ENCODE assay signal across 11 cellular contexts in the genomic region with DNA sequence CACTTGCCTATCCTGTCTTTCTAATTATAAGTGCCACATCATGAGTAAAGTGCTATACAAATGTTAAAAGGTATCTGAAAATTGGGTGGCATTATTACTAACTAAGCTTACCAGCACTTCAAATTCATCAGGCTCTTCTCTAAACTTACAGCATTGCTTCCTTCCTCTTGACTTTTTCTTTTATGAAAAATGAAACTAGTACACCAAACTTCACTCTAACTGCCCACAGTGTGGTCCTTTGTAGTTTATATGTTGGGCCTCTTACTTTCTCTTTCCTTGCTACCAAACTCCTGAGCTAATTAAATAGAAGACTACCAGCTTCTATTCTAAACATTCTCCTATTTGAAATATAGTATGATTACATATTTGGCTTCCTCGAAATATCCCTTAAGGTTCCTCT.
DNase-seq lines count a peak whose midpoint lies in the region; ATAC-seq, FAIRE-seq and TF ChIP-seq lines count a peak whose summit lies in the region.
"Had no signal": no experiment of that assay in that cellular context is flagged by ENCODE, and none has a peak within 500 bp of the region (broad histone marks: within the 10 kb centered on the region; RNA-seq: fewer than 3 reads in every experiment).

No MANE protein-coding gene starts in this region.

- H4K8ac ChIP-seq in neuronal stem cell (ENCODE audit: low read depth, low read length), result no peak overlapping the region

- TF ChIP-seq POLR2A in HepG2 (IDR thresholded peaks at IDR 0.05; ENCODE audit: insufficient read depth in 1 of 2, low read depth in 2 of 2, low read length in 2 of 2), result no peak

- H3K27ac ChIP-seq in liver (ENCODE audit: low read depth in 1 of 2, low read length in 2 of 2) (peak overlapping the region; percentile 3 to 29), HepG2 (ENCODE audit: extremely low read length, insufficient read depth, low read length) (no peak overlapping the region), PC-9 (peak overlapping the region; percentile 19; the same call in 1 of the 2 replicates), aorta (ENCODE audit: low read depth in 1 of 2, low read length in 2 of 2) (peak overlapping the region in 1 of 2 donors; percentile 33), neuronal stem cell (replicated peaks; ENCODE audit: low read length) (no peak overlapping the region)

- H3K79me2 ChIP-seq in HepG2 (ENCODE audit: insufficient read depth, low read length) (no peaks in the 10 kb centered on the region), PC-9 (ENCODE audit: low read depth) (0 out of 2 replicates have a peak, but pooled peaks cover 1% of the 10 kb centered on the region)

- WGBS in liver, result 82% methylated on average over 1 of the region's 1 CpG
- 92% methylated on average over 1 of the region's 1 CpG for WGBS in HepG2 (ENCODE audit: low lambda C conversion rate)
- WGBS in aorta, 2 donors, result 78 to 84% methylated on average over 1 of the region's 1 CpG
- no CpG with 5 or more reads among the region's 1 CpG for WGBS in neuronal stem cell (ENCODE audit: extremely low coverage in 2 of 2, insufficient read length in 2 of 2, insufficient replicate concordance in 1 of 2), 2 donors

- no peak overlapping the region for H2AK5ac ChIP-seq in neuronal stem cell (ENCODE audit: low read depth, low read length)

- no peaks in the 10 kb centered on the region for H3K9me2 ChIP-seq in PC-9 (ENCODE audit: insufficient read depth)

- no peak for TF ChIP-seq CTCF in liver (IDR thresholded peaks at IDR 0.05; ENCODE audit: low read depth, low read length, missing input control)
- TF ChIP-seq CTCF in HepG2 (CRISPR knock-in tag; IDR thresholded peaks at IDR 0.05), result no peak
- TF ChIP-seq CTCF in PC-9 (conservative IDR thresholded peaks at IDR 0.05), result no peak

- H3K18ac ChIP-seq in neuronal stem cell (ENCODE audit: low read length), result no peak overlapping the region

- H3F3A ChIP-seq in PC-9 (ENCODE audit: insufficient read depth, low read depth), result peaks cover 7% of the 10 kb centered on the region; the same call in 1 of the 2 replicates

- H2BK15ac ChIP-seq in neuronal stem cell (ENCODE audit: low read length), result no peak overlapping the region

- H3K4me2 ChIP-seq in HepG2 (ENCODE audit: low read depth, low read length), result no peak overlapping the region
- H3K4me2 ChIP-seq in PC-9, result no peak overlapping the region
- H3K4me2 ChIP-seq in neuronal stem cell (ENCODE audit: insufficient read depth, low read length, poor library complexity, severe bottlenecking), result no peak overlapping the region

- TF ChIP-seq EP300 in HepG2 (IDR thresholded peaks at IDR 0.05; ENCODE audit: low read depth in 2 of 2, low read length in 2 of 2), result no peak
- TF ChIP-seq EP300 in HepG2 (CRISPR knock-in tag; IDR thresholded peaks at IDR 0.05; ENCODE audit: borderline replicate concordance), result no peak

- ATAC-seq in HepG2 (no peak), aorta (ENCODE audit: low FRiP score) (peak; percentile 44), HG02763 (IDR thresholded peaks at IDR 0.05; ENCODE audit: unreplicated experiment) (no peak), HG03460 (IDR thresholded peaks at IDR 0.05; ENCODE audit: unreplicated experiment) (no peak)

- DNase-seq in HepG2 (ENCODE audit: low spot score), result no peak
- DNase-seq in PC-9, result no peak
- DNase-seq in fibroblast of peridontal ligament (ENCODE audit: extremely low read depth), result peak; percentile 23
- DNase-seq in aorta, result no peak
- DNase-seq in neuronal stem cell (ENCODE audit: low spot score), result no peak
- DNase-seq: COR-L47; NCI-H187; stimulated activated CD8-positive, alpha-beta memory T cell treated with anti-CD3 and anti-CD28 coated beads, Interleukin-4, amount 100 ng/mL, for 48 hours had no signal

- no peak overlapping the region for H4K91ac ChIP-seq in neuronal stem cell (ENCODE audit: low read depth, low read length, poor library complexity)

- FAIRE-seq in HepG2 (lab: Jason Lieb, UNC), result no peak

- TF ChIP-seq RAD21 in liver (IDR thresholded peaks at IDR 0.05), result no peak
- no peak for TF ChIP-seq RAD21 in HepG2 (CRISPR knock-in tag; IDR thresholded peaks at IDR 0.05)

- no peak overlapping the region for H2BK120ac ChIP-seq in neuronal stem cell (ENCODE audit: low read depth, low read length)

- H2AFZ ChIP-seq in HepG2 (ENCODE audit: low read length) (no peak overlapping the region), PC-9 (no peak overlapping the region), neuronal stem cell (ENCODE audit: low read length) (no peak overlapping the region)

- peaks cover 0 to 14% (median 9%) of the 10 kb centered on the region in 4 donors for H3K36me3 ChIP-seq in liver (ENCODE audit: control insufficient read depth in 4 of 4, insufficient read depth in 3 of 4, low read depth in 1 of 4, low read length in 3 of 4)
- H3K36me3 ChIP-seq in HepG2 (replicated peaks in 1 of 2; ENCODE audit: control insufficient read depth in 1 of 2, insufficient read depth in 2 of 2, low read length in 2 of 2), result no peaks in the 10 kb centered on the region; a peak in 1 of 5 replicates
- H3K36me3 ChIP-seq in PC-9 (ENCODE audit: low read depth), result peaks cover 17% of the 10 kb centered on the region; the same call in 1 of the 2 replicates
- H3K36me3 ChIP-seq in aorta (ENCODE audit: control insufficient read depth in 1 of 2, insufficient read depth in 2 of 2, low read length in 1 of 2), result peaks cover 0 to 3% of the 10 kb centered on the region in 2 donors
- peaks cover 2 to 16% of the 10 kb centered on the region in 2 donors for H3K36me3 ChIP-seq in neuronal stem cell (replicated peaks in 1 of 2; ENCODE audit: control insufficient read depth in 2 of 2, insufficient read depth in 2 of 2, low read length in 2 of 2)

- H4K20me1 ChIP-seq in HepG2 (ENCODE audit: insufficient read depth, low read length) (no peaks in the 10 kb centered on the region), PC-9 (ENCODE audit: insufficient read depth) (no peaks in the 10 kb centered on the region)

- no peaks in the 10 kb centered on the region for H3K9me3 ChIP-seq in liver (ENCODE audit: control insufficient read depth in 4 of 4, low read length in 3 of 4)
- no peaks in the 10 kb centered on the region for H3K9me3 ChIP-seq in HepG2 (ENCODE audit: low read length)
- H3K9me3 ChIP-seq in PC-9 (ENCODE audit: insufficient read depth, low read depth), result no peaks in the 10 kb centered on the region
- H3K9me3 ChIP-seq in aorta (ENCODE audit: control insufficient read depth, low read length), result no peaks in the 10 kb centered on the region
- H3K9me3 ChIP-seq in neuronal stem cell (replicated peaks in 1 of 2; ENCODE audit: control insufficient read depth in 2 of 2, insufficient read depth in 1 of 2, low read depth in 1 of 2, low read length in 2 of 2), result no peaks in the 10 kb centered on the region

- no TSS peak for BruUV-seq in HepG2 (replicated peaks; lab: Mats Ljungman, UMichigan)
- no TSS peak for BruUV-seq in PC-9 (replicated peaks; lab: Mats Ljungman, UMichigan)

- H3K14ac ChIP-seq in neuronal stem cell (ENCODE audit: low read length), result no peak overlapping the region

- in situ Hi-C loops in HepG2 (cut with HindIII; ENCODE audit: extremely low pct_ligation_motif_present, low pct_unique_long_range_greater_than_20kb), result no loop called here

- intact Hi-C loops in HepG2 (cut with micrococcal nuclease; ENCODE audit: unreplicated experiment), result no loop called here
- intact Hi-C loops in PC-9 (cut with micrococcal nuclease; ENCODE audit: unreplicated experiment), result no loop called here
- intact Hi-C loops in aorta (cut with DNase I), result no loop called here

- no peak overlapping the region for H2BK12ac ChIP-seq in neuronal stem cell (ENCODE audit: low read length)

- H3K4me3 ChIP-seq in liver (ENCODE audit: low read depth in 1 of 3, low read length in 3 of 3), result no peak overlapping the region
- no peak overlapping the region for H3K4me3 ChIP-seq in HepG2 (replicated peaks in 1 of 3; ENCODE audit: insufficient read depth in 1 of 3, low read depth in 2 of 3, low read length in 3 of 3)
- no peak overlapping the region for H3K4me3 ChIP-seq in PC-9
- no peak overlapping the region for H3K4me3 ChIP-seq in aorta (ENCODE audit: low read length in 2 of 2)
- H3K4me3 ChIP-seq in neuronal stem cell (ENCODE audit: low read length in 2 of 2), result no peak overlapping the region

- H3K4me1 ChIP-seq in liver (ENCODE audit: control insufficient read depth in 4 of 4, insufficient read depth in 4 of 4, low read length in 3 of 4), result no peaks in the 10 kb centered on the region
- H3K4me1 ChIP-seq in HepG2 (ENCODE audit: insufficient read depth, low read length), result no peaks in the 10 kb centered on the region
- peaks cover 25% of the 10 kb centered on the region for H3K4me1 ChIP-seq in PC-9 (replicated peaks; ENCODE audit: insufficient read depth)
- peaks cover 4 to 6% of the 10 kb centered on the region in 2 donors for H3K4me1 ChIP-seq in aorta (ENCODE audit: control insufficient read depth in 1 of 2, insufficient read depth in 2 of 2, low read length in 2 of 2)
- H3K4me1 ChIP-seq in neuronal stem cell (ENCODE audit: control insufficient read depth in 2 of 2, insufficient read depth in 1 of 2, low read depth in 1 of 2, low read length in 2 of 2), result no peaks in the 10 kb centered on the region

- no peaks in the 10 kb centered on the region for H3K79me1 ChIP-seq in neuronal stem cell (ENCODE audit: low read depth, low read length)

- no peak overlapping the region for H3K4ac ChIP-seq in neuronal stem cell (ENCODE audit: low read length)

- H3K27me3 ChIP-seq in liver (ENCODE audit: control insufficient read depth in 4 of 4, insufficient read depth in 4 of 4, low read length in 3 of 4) (no peaks in the 10 kb centered on the region), HepG2 (ENCODE audit: control insufficient read depth in 1 of 2, insufficient read depth in 2 of 2, low read length in 2 of 2) (no peaks in the 10 kb centered on the region), PC-9 (ENCODE audit: insufficient read depth, low read depth) (no peaks in the 10 kb centered on the region), aorta (ENCODE audit: control insufficient read depth in 1 of 2, insufficient read depth in 2 of 2, low read length in 1 of 2) (no peaks in the 10 kb centered on the region), neuronal stem cell (ENCODE audit: control insufficient read depth in 3 of 3, insufficient read depth in 3 of 3, low read depth in 1 of 3, low read length in 3 of 3) (no peaks in the 10 kb centered on the region)

- CTCF ChIA-PET in HepG2 (lab: Yijun Ruan, JAX; ENCODE audit: low intra/inter-chr PET ratio, low total read pairs) (no interaction called here), PC-9 (lab: Charles Lee) (no interaction called here)

- no peak overlapping the region for H2BK5ac ChIP-seq in neuronal stem cell (ENCODE audit: low read length)

- no peak overlapping the region for H3K23ac ChIP-seq in neuronal stem cell (ENCODE audit: low read depth, low read length, poor library complexity)

- POLR2A ChIA-PET in HepG2 (lab: Yijun Ruan, JAX), result no interaction called here
- POLR2A ChIA-PET in PC-9 (lab: Charles Lee; ENCODE audit: unreplicated experiment), result no interaction called here

- H3K9ac ChIP-seq in liver (ENCODE audit: low read depth in 1 of 2, low read length in 2 of 2) (no peak overlapping the region), HepG2 (ENCODE audit: insufficient read depth, low read depth, low read length) (no peak overlapping the region), neuronal stem cell (ENCODE audit: low read depth, low read length, poor library complexity) (no peak overlapping the region)

Comparison
In these comparisons a context has a peak if more than half of its experiments do, and no peak if none do; other contexts are left out.
1. H3K27ac ChIP-seq: peak in liver (2 of 2) and PC-9 (single experiment); none in HepG2 (single experiment) and neuronal stem cell (single experiment).